Comparison of ENCODE assay signal across 8 cellular contexts in genomic region chr7:39951943-39952194, GRCh38. TPM values are rescaled to one million over a fixed set of nuclear protein-coding genes. Genes with fewer than 3 reads are reported as not detected.
DNase-seq lines count a peak whose midpoint lies in the region; ATAC-seq lines count a peak whose summit lies in the region.
"Had no signal": no experiment of that assay in that cellular context is flagged by ENCODE, and none has a peak within 500 bp of the region (broad histone marks: within the 10 kb centered on the region; RNA-seq: fewer than 3 reads in every experiment).

No MANE protein-coding gene starts in this region.

- no peaks in the 10 kb centered on the region for H3K9me3 Mint-ChIP-seq in activated naive CD8-positive, alpha-beta T cell treated with anti-CD3 and anti-CD28 coated beads, Interleukin-2, amount 10 ng/mL, durations not matched to agents 7 days and 5 days
- peaks cover 0 to 1% (median 0%) of the 10 kb centered on the region in 6 donors for H3K9me3 Mint-ChIP-seq in immature natural killer cell

- no peaks in the 10 kb centered on the region for H3K9me3 ChIP-seq in HUES64 (ENCODE audit: insufficient read depth, low read depth, low read length)
- no peaks in the 10 kb centered on the region for H3K9me3 ChIP-seq in stomach smooth muscle (ENCODE audit: control insufficient read depth in 2 of 2, low read length in 2 of 2)

- no peaks in the 10 kb centered on the region for H3K27me3 ChIP-seq in HUES64 (ENCODE audit: insufficient read depth, low read length)
- H3K27me3 ChIP-seq in stomach smooth muscle (ENCODE audit: control insufficient read depth in 1 of 2, insufficient read depth in 2 of 2, low read length in 2 of 2) = no peaks in the 10 kb centered on the region

- DNase-seq in activated naive CD8-positive, alpha-beta T cell treated with anti-CD3 and anti-CD28 coated beads, Interleukin-2, amount 10 ng/mL, durations not matched to agents 7 days and 5 days = no peak
- DNase-seq in immature natural killer cell = no peak
- DNase-seq in DMS153 treated with DMSO at 0.1 percent for 48 hours (lab: John Stamatoyannopoulos, UW; ENCODE audit: unreplicated experiment) = no peak
- DNase-seq in activated effector memory CD4-positive, alpha-beta T cell treated with anti-CD3 and anti-CD28 coated beads, Interleukin-2, amount 50 U/mL, for 16 hours = no peak
- DNase-seq: cerebellar nuclear complex had no signal

- under 1% methylated on average over 10 of the region's 10 CpGs for WGBS in HUES64

- peaks cover 19% of the 10 kb centered on the region for H3K36me3 Mint-ChIP-seq in activated naive CD8-positive, alpha-beta T cell treated with anti-CD3 and anti-CD28 coated beads, Interleukin-2, amount 10 ng/mL, durations not matched to agents 7 days and 5 days
- H3K36me3 Mint-ChIP-seq in immature natural killer cell = no peaks in the 10 kb centered on the region

- H3K27ac Mint-ChIP-seq in activated naive CD8-positive, alpha-beta T cell treated with anti-CD3 and anti-CD28 coated beads, Interleukin-2, amount 10 ng/mL, durations not matched to agents 7 days and 5 days = peak overlapping the region; percentile 89
- peak overlapping the region; percentile 90 to 98 (median 92) for H3K27ac Mint-ChIP-seq in immature natural killer cell

- peak overlapping the region; percentile 92 for H3K4me3 Mint-ChIP-seq in activated naive CD8-positive, alpha-beta T cell treated with anti-CD3 and anti-CD28 coated beads, Interleukin-2, amount 10 ng/mL, durations not matched to agents 7 days and 5 days
- H3K4me3 Mint-ChIP-seq in immature natural killer cell = peak overlapping the region; percentile 92 to 98 (median 95)

- no peaks in the 10 kb centered on the region for H3K27me3 Mint-ChIP-seq in activated naive CD8-positive, alpha-beta T cell treated with anti-CD3 and anti-CD28 coated beads, Interleukin-2, amount 10 ng/mL, durations not matched to agents 7 days and 5 days
- peaks cover 25 to 26% (median 26%) of the 10 kb centered on the region in 3 donors for H3K27me3 Mint-ChIP-seq in immature natural killer cell (ENCODE audit: low read depth in 3 of 3)

- POLR2A ChIA-PET in activated naive CD8-positive, alpha-beta T cell treated with anti-CD3 and anti-CD28 coated beads, Interleukin-2, amount 10 ng/mL, durations not matched to agents 7 days and 5 days (lab: Charles Lee) = interaction anchor here (0.9 kb wide), 1 partner anchor 99 kb away, joined by 3 read pairs; no protein-coding TSS in a partner anchor

- H3K36me3 ChIP-seq in HUES64 (ENCODE audit: insufficient read depth, low read length) (0 out of 2 replicates have a peak, but pooled peaks cover 3% of the 10 kb centered on the region), stomach smooth muscle (ENCODE audit: control insufficient read depth in 2 of 2, insufficient read depth in 2 of 2, low read length in 2 of 2) (no peaks in the 10 kb centered on the region)

- peaks cover 30% of the 10 kb centered on the region for H3K4me1 Mint-ChIP-seq in activated naive CD8-positive, alpha-beta T cell treated with anti-CD3 and anti-CD28 coated beads, Interleukin-2, amount 10 ng/mL, durations not matched to agents 7 days and 5 days
- H3K4me1 Mint-ChIP-seq in immature natural killer cell = peaks cover 69 to 77% of the 10 kb centered on the region in 2 donors

- no peak for ATAC-seq in activated naive CD8-positive, alpha-beta T cell treated with anti-CD3 and anti-CD28 coated beads, Interleukin-2, amount 10 ng/mL, durations not matched to agents 7 days and 5 days (ENCODE audit: low read depth)
- no peak for ATAC-seq in GM21737 (IDR thresholded peaks at IDR 0.05; ENCODE audit: unreplicated experiment)

- H3K27ac ChIP-seq in HUES64 (ENCODE audit: low read depth, low read length) (peak overlapping the region; percentile 59), stomach smooth muscle (ENCODE audit: low read length) (peak overlapping the region; percentile 97)

- H3K4me3 ChIP-seq in HUES64 (ENCODE audit: low read length) (peak overlapping the region; percentile 75), stomach smooth muscle (ENCODE audit: low read length in 2 of 2) (peak overlapping the region; percentile 89 to 95)

- peaks cover 17% of the 10 kb centered on the region for H3K4me1 ChIP-seq in HUES64 (ENCODE audit: insufficient read depth, low read length)
- peaks cover 18% of the 10 kb centered on the region for H3K4me1 ChIP-seq in stomach smooth muscle (ENCODE audit: control insufficient read depth, insufficient read depth, low read length)

- peak overlapping the region; percentile 84 for H3K9ac ChIP-seq in HUES64 (ENCODE audit: low read depth, low read length)
- peak overlapping the region; percentile 85 to 87 for H3K9ac ChIP-seq in stomach smooth muscle (ENCODE audit: low read length in 2 of 2)

RNA-seq across cellular contexts. Expression of gene CDK13, which starts 1.8 kb away (rescaled TPM):
- 29.2 TPM for polyA plus RNA-seq in HUES64 (2013, experiment 1 of 2)
- polyA plus RNA-seq in HUES64 (2013, experiment 2 of 2) = 27.5 TPM
- total RNA-seq in activated naive CD8-positive, alpha-beta T cell treated with anti-CD3 and anti-CD28 coated beads, Interleukin-2, amount 10 ng/mL, durations not matched to agents 7 days and 5 days = 10 to 100 TPM; 62.7 to 65.2 TPM
- 10 to 100 TPM; 19.1 to 58.3 (median 22.6) TPM for polyA plus RNA-seq in immature natural killer cell
